In the genomic region with DNA sequence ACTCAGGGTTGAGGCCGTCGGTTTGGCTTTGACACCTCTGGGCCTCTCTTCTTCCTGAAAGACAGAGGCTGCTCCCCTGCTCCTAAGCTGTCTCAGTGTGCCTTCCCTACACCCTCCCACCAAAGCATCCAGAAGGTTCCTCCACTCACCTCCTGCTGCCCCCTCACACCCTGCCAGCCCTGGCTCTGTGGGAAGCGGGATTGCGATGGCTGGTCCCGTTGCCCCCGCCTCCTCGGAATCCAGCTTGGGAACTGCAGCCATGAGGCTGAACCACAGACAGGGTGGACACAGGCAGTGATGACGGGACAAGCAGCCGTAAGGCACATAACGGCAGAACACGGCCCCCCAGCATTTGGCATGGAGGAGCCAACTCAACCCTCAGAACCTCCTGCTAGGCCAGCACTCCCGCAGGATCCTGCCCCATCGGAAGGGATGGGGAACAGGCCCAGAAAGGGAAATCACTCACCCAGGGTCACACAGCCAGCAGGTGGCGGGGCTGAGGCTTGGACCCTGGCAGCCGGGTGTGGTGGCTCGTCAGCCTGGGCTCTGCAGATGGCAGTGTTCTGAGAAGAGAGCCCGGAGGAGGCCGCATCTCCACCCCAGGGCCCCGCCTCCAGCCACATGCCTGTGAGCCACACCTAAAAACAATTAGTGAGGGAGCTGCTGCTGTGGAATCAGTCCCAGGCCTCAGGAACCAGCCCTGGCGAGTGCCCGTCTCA, we compare ENCODE assay signal across 11 cellular contexts.
A peak's percentile ranks its signal among the peaks of the same experiment; 100 is the strongest.
DNase-seq lines count a peak whose midpoint lies in the region; ATAC-seq and TF ChIP-seq lines count a peak whose summit lies in the region.
"Had no signal": no experiment of that assay in that cellular context is flagged by ENCODE, and none has a peak within 500 bp of the region (broad histone marks: within the 10 kb centered on the region; RNA-seq: fewer than 3 reads in every experiment).

No MANE protein-coding gene starts in this region.

- 72 to 76% methylated on average over 21 of the region's 21 CpGs for WGBS in GM23248 (ENCODE audit: low coverage in 1 of 2, low lambda C conversion rate in 2 of 2, missing lambda C conversion rate in 2 of 2), 2 experiments

- DNase-seq in NCI-H1436 (lab: John Stamatoyannopoulos, UW) (peak; percentile 0), NCI-H1436 treated with DMSO at 0.1 percent for 48 hours (lab: John Stamatoyannopoulos, UW) (no peak), GM23248 (peak; percentile 14), left colon (peak in 1 of 2 donors; percentile 35), tibial artery (no peak)
- DNase-seq: occipital lobe; stimulated activated CD4-positive, alpha-beta T cell treated with anti-CD3 and anti-CD28 coated beads, Interleukin-4, amount 100 ng/mL, for 24 hours had no signal

- H3K4me2 ChIP-seq in GM23248 (ENCODE audit: unreplicated experiment), result no peak overlapping the region
- no peak overlapping the region for H3K4me2 ChIP-seq in OCI-LY3 (ENCODE audit: low read length)

- peaks cover 16% of the 10 kb centered on the region for H3F3A ChIP-seq in GM23248 (ENCODE audit: insufficient read depth)

- H3K27me3 ChIP-seq in GM23248 (replicated peaks; ENCODE audit: insufficient read depth) (no peaks in the 10 kb centered on the region), OCI-LY3 (ENCODE audit: low read depth, low read length) (peaks cover 33% of the 10 kb centered on the region), tibial artery (peaks cover 0 to 12% of the 10 kb centered on the region in 2 donors)

- TF ChIP-seq CTCF in OCI-LY3 (IDR thresholded peaks at IDR 0.05; ENCODE audit: low read depth, low read length) (peak; percentile 32; the same call in 1 of the 2 replicates), tibial artery (IDR thresholded peaks at IDR 0.05) (no peak)

- ATAC-seq in left colon (peak; percentile 74), GM21515 (IDR thresholded peaks at IDR 0.05; ENCODE audit: unreplicated experiment) (no peak), GM21576 (IDR thresholded peaks at IDR 0.05; ENCODE audit: unreplicated experiment) (no peak)
- ATAC-seq: left lobe of liver had no signal

- no peak overlapping the region for H3K9ac ChIP-seq in GM23248
- no peak overlapping the region for H3K9ac ChIP-seq in OCI-LY3 (ENCODE audit: low read length)

- no peak overlapping the region for H3K4me3 ChIP-seq in GM23248
- no peak overlapping the region for H3K4me3 ChIP-seq in OCI-LY3 (ENCODE audit: low read length)
- H3K4me3 ChIP-seq in tibial artery, result no peak overlapping the region

- H4K20me1 ChIP-seq in GM23248 (ENCODE audit: insufficient read depth), result no peaks in the 10 kb centered on the region
- no peaks in the 10 kb centered on the region for H4K20me1 ChIP-seq in OCI-LY3 (ENCODE audit: insufficient read depth, low read length)

- H3K36me3 ChIP-seq in GM23248 (ENCODE audit: low read depth) (no peaks in the 10 kb centered on the region), OCI-LY3 (replicated peaks; ENCODE audit: low read depth, low read length) (no peaks in the 10 kb centered on the region), tibial artery (no peaks in the 10 kb centered on the region)

- in situ Hi-C loops in GM23248 (cut with MboI), result loop anchor here (10.0 kb wide), 1 partner anchor 159 kb away; no protein-coding TSS in a partner anchor

- H2AFZ ChIP-seq in GM23248 (no peak overlapping the region), OCI-LY3 (ENCODE audit: low read depth, low read length) (no peak overlapping the region)

- no peaks in the 10 kb centered on the region for H3K9me3 ChIP-seq in GM23248 (ENCODE audit: low read depth)
- no peaks in the 10 kb centered on the region for H3K9me3 ChIP-seq in OCI-LY3 (ENCODE audit: insufficient read depth, low read length)
- H3K9me3 ChIP-seq in tibial artery, result no peaks in the 10 kb centered on the region

- no peaks in the 10 kb centered on the region for H3K9me2 ChIP-seq in GM23248 (ENCODE audit: insufficient read depth)

- intact Hi-C loops in left colon (cut with DNase I, micrococcal nuclease) (no loop called here), tibial artery (cut with DNase I; ENCODE audit: low total_unique reads) (no loop called here)

- no peaks in the 10 kb centered on the region for H3K79me2 ChIP-seq in GM23248 (ENCODE audit: insufficient read depth)
- no peaks in the 10 kb centered on the region for H3K79me2 ChIP-seq in OCI-LY3 (ENCODE audit: low read length)

- H3K27ac ChIP-seq in GM23248 (no peak overlapping the region), OCI-LY3 (ENCODE audit: low read length) (no peak overlapping the region), tibial artery (no peak overlapping the region)

- peaks cover 13% of the 10 kb centered on the region for H3K4me1 ChIP-seq in GM23248 (ENCODE audit: insufficient read depth)
- H3K4me1 ChIP-seq in OCI-LY3 (ENCODE audit: low read length), result no peaks in the 10 kb centered on the region
- H3K4me1 ChIP-seq in tibial artery, result peaks cover 0 to 9% (median 3%) of the 10 kb centered on the region in 4 donors

Comparison
In these comparisons a context has a peak if more than half of its experiments do, and no peak if none do; other contexts are left out.
1. DNase-seq: peak in NCI-H1436 (single experiment) and GM23248 (single experiment); none in NCI-H1436 treated with DMSO at 0.1 percent for 48 hours (single experiment) and tibial artery (0 of 2).